ENCODE assay signal across 28 cellular contexts in genomic region chr6:166559211-166559610, GRCh38. TPM values are rescaled to one million over a fixed set of nuclear protein-coding genes. Genes with fewer than 3 reads are reported as not detected.
DNase-seq lines count a peak whose midpoint lies in the region; ATAC-seq and TF ChIP-seq lines count a peak whose summit lies in the region.
"Had no signal": no experiment of that assay in that cellular context is flagged by ENCODE, and none has a peak within 500 bp of the region (broad histone marks: within the 10 kb centered on the region; RNA-seq: fewer than 3 reads in every experiment).

No MANE protein-coding gene starts in this region.

- no peak overlapping the region for H4K8ac ChIP-seq in mesenchymal stem cell (ENCODE audit: low read length)

- no peaks in the 10 kb centered on the region for H3K36me3 ChIP-seq in SJSA1
- H3K36me3 ChIP-seq in mesenchymal stem cell (ENCODE audit: control insufficient read depth in 1 of 2, insufficient read depth in 2 of 2, low read depth in 1 of 2, low read length in 2 of 2): peaks cover 0 to 6% of the 10 kb centered on the region in 2 experiments
- peaks cover 0 to 7% (median under 1%) of the 10 kb centered on the region in 4 donors for H3K36me3 ChIP-seq in upper lobe of left lung
- no peaks in the 10 kb centered on the region for H3K36me3 ChIP-seq in vagina
- H3K36me3 ChIP-seq: BLaER1, pancreas, right lobe of liver had no signal

- H3K4me3 ChIP-seq in AG10803 (ENCODE audit: low read length) (no peak overlapping the region), SJSA1 (no peak overlapping the region), epithelial cell of proximal tubule (ENCODE audit: low read depth, low read length) (no peak overlapping the region), mesenchymal stem cell (ENCODE audit: insufficient read depth in 1 of 2, low read depth in 1 of 2, low read length in 2 of 2) (no peak overlapping the region), upper lobe of left lung (no peak overlapping the region), vagina (no peak overlapping the region)
- H3K4me3 ChIP-seq: A549, BLaER1, esophagus muscularis mucosa, GM23338, heart left ventricle, pancreas, right lobe of liver had no signal

- peaks cover 2% of the 10 kb centered on the region for H3K79me1 ChIP-seq in mesenchymal stem cell (replicated peaks; ENCODE audit: low read length, poor library complexity, severe bottlenecking)

- H3K27me3 ChIP-seq in SJSA1 (replicated peaks) (no peaks in the 10 kb centered on the region), mesenchymal stem cell (ENCODE audit: control insufficient read depth in 1 of 2, insufficient read depth in 1 of 2, low read length in 2 of 2) (no peaks in the 10 kb centered on the region), upper lobe of left lung (no peaks in the 10 kb centered on the region), vagina (no peaks in the 10 kb centered on the region)
- H3K27me3 ChIP-seq: BLaER1, esophagus muscularis mucosa, heart left ventricle, pancreas, right lobe of liver had no signal

- H2BK5ac ChIP-seq in mesenchymal stem cell (ENCODE audit: low read depth, low read length, poor library complexity, severe bottlenecking): no peak overlapping the region

- no peak for TF ChIP-seq POLR2A in upper lobe of left lung (IDR thresholded peaks at IDR 0.05)
- no peak for TF ChIP-seq POLR2A in vagina (IDR thresholded peaks at IDR 0.05)

- peaks cover 72% of the 10 kb centered on the region for H3K4me1 ChIP-seq in SJSA1 (replicated peaks)
- peaks cover 14% of the 10 kb centered on the region for H3K4me1 ChIP-seq in mesenchymal stem cell (ENCODE audit: control insufficient read depth, insufficient read depth, low read depth, low read length)
- H3K4me1 ChIP-seq in upper lobe of left lung: peaks cover 25 to 59% (median 42%) of the 10 kb centered on the region in 4 donors
- H3K4me1 ChIP-seq in vagina: peaks cover 58% of the 10 kb centered on the region
- H3K4me1 ChIP-seq: Caco-2 had no signal

- H2BK12ac ChIP-seq in mesenchymal stem cell (ENCODE audit: low read length in 2 of 2): no peak overlapping the region

- no peak overlapping the region for H4K91ac ChIP-seq in mesenchymal stem cell (ENCODE audit: low read length)

- no peak for TF ChIP-seq CTCF in AG10803 (conservative IDR thresholded peaks at IDR 0.05; ENCODE audit: low read length)
- TF ChIP-seq CTCF in epithelial cell of proximal tubule (conservative IDR thresholded peaks at IDR 0.05; ENCODE audit: low read depth, low read length): no peak
- no peak for TF ChIP-seq CTCF in upper lobe of left lung (IDR thresholded peaks at IDR 0.05)
- no peak for TF ChIP-seq CTCF in vagina (IDR thresholded peaks at IDR 0.05)

- no peak overlapping the region for H3K9ac ChIP-seq in mesenchymal stem cell (ENCODE audit: low read length)
- H3K9ac ChIP-seq: BLaER1 had no signal

- no peak for ATAC-seq in upper lobe of left lung (ENCODE audit: low FRiP score in 2 of 2)
- ATAC-seq: A549, GM23338, heart left ventricle, left lobe of liver, natural killer cell, pancreas, right lobe of liver had no signal

- WGBS in mesenchymal stem cell: 79% methylated on average over 5 of the region's 5 CpGs
- 90% methylated on average over 5 of the region's 5 CpGs for WGBS in upper lobe of left lung, 2 donors

- DNase-seq in AG10803 (ENCODE audit: low read depth) (peak; percentile 54), SJSA1 (ENCODE audit: low read depth in 1 of 2, low spot score in 2 of 2) (peak in 1 of 2 experiments; percentile 64), epithelial cell of proximal tubule (ENCODE audit: low read depth) (peak; percentile 54), mesenchymal stem cell (no peak), HuH-7 (ENCODE audit: low spot score) (no peak), upper lobe of left lung (no peak), vagina (ENCODE audit: extremely low spot score in 2 of 2) (no peak), epidermal melanocyte (ENCODE audit: insufficient read length, low spot score) (no peak)
- DNase-seq: activated naive CD4-positive, alpha-beta T cell treated with anti-CD3 and anti-CD28 coated beads, Interleukin-2, amount 10 ng/mL, durations not matched to agents 7 days and 5 days; anterior cingulate cortex; Caco-2; cerebellar nuclear complex; DND-41; heart left ventricle; KBM-7; MV-4-11; natural killer cell; NCI-H1694 treated with DMSO at 0.1 percent for 48 hours; NCI-H2227 treated with DMSO at 0.1 percent for 48 hours; pancreas; right lobe of liver; Right ventricle myocardium superior; stimulated activated CD8-positive, alpha-beta memory T cell treated with anti-CD3 and anti-CD28 coated beads, Interleukin-4, amount 100 ng/mL, for 48 hours had no signal

- no peak overlapping the region for H3K14ac ChIP-seq in mesenchymal stem cell (ENCODE audit: low read length in 2 of 2)

- no peak overlapping the region for H3K18ac ChIP-seq in mesenchymal stem cell (ENCODE audit: low read depth in 1 of 2, low read length in 2 of 2)

- no peak overlapping the region for H2AK5ac ChIP-seq in mesenchymal stem cell (ENCODE audit: low read length, severe bottlenecking)

- H3K27ac ChIP-seq in SJSA1 (peak overlapping the region; percentile 93), mesenchymal stem cell (ENCODE audit: low read length, poor library complexity, severe bottlenecking) (peak overlapping the region; percentile 53), upper lobe of left lung (no peak overlapping the region), vagina (no peak overlapping the region)
- H3K27ac ChIP-seq: A549, BLaER1, heart left ventricle, pancreas, right lobe of liver had no signal

- no peaks in the 10 kb centered on the region for H3K9me3 ChIP-seq in SJSA1 (replicated peaks)
- H3K9me3 ChIP-seq in mesenchymal stem cell (ENCODE audit: control insufficient read depth, low read length): no peaks in the 10 kb centered on the region
- H3K9me3 ChIP-seq in upper lobe of left lung: peaks cover 0 to 3% (median 0%) of the 10 kb centered on the region in 4 donors
- H3K9me3 ChIP-seq in vagina: no peaks in the 10 kb centered on the region
- H3K9me3 ChIP-seq: A549, BLaER1, Caco-2, pancreas, right lobe of liver had no signal

- H2BK15ac ChIP-seq in mesenchymal stem cell (ENCODE audit: low read depth, poor library complexity, severe bottlenecking): no peak overlapping the region

- intact Hi-C loops in vagina (cut with DNase I): no loop called here

- H2BK120ac ChIP-seq in mesenchymal stem cell (ENCODE audit: low read depth, low read length): no peak overlapping the region

- no peak for TF ChIP-seq EP300 in upper lobe of left lung (IDR thresholded peaks at IDR 0.05)

- no peak overlapping the region for H3K23ac ChIP-seq in mesenchymal stem cell (ENCODE audit: low read length in 2 of 2)

- H3K4me2 ChIP-seq in mesenchymal stem cell (ENCODE audit: low read length, poor library complexity, severe bottlenecking): no peak overlapping the region
- H3K4me2 ChIP-seq: A549, BLaER1, GM23338 had no signal

- no peak overlapping the region for H3K4ac ChIP-seq in mesenchymal stem cell (ENCODE audit: low read depth in 1 of 2, low read length in 2 of 2)

- H2AFZ ChIP-seq in mesenchymal stem cell (ENCODE audit: low read depth, low read length): no peak overlapping the region
- H2AFZ ChIP-seq: GM23338 had no signal

RNA-seq across cellular contexts. Expression of gene RAMACL, which starts 27.3 kb away (rescaled TPM):
- 0.24 and 0.50 TPM in 2 replicates for total RNA-seq in SJSA1 (2014; rRNA removed; shearing (Covaris generic))
- 0.07 and 0.12 TPM in 2 replicates for total RNA-seq in epithelial cell of proximal tubule
- 0.43 TPM for polyA plus RNA-seq in mesenchymal stem cell (2013, experiment 1 of 2)
- polyA plus RNA-seq in mesenchymal stem cell (2013, experiment 2 of 2): 0.37 TPM
- total RNA-seq in upper lobe of left lung: 10 to 100 TPM in 3 of 6 donors, 1 to 10 TPM in 3; 3.7 to 13.0 (median 7.9) TPM
- total RNA-seq in vagina: 2.2 TPM

Comparison
In these comparisons a context has a peak if more than half of its experiments do, and no peak if none do; other contexts are left out.
1. DNase-seq: peak in AG10803 (single experiment) and epithelial cell of proximal tubule (single experiment); none in mesenchymal stem cell (single experiment), HuH-7 (single experiment), upper lobe of left lung (0 of 2), vagina (0 of 2) and epidermal melanocyte (single experiment).
2. H3K27ac ChIP-seq: peak in SJSA1 (single experiment) and mesenchymal stem cell (single experiment); none in upper lobe of left lung (0 of 4) and vagina (single experiment).